In the genomic region with DNA sequence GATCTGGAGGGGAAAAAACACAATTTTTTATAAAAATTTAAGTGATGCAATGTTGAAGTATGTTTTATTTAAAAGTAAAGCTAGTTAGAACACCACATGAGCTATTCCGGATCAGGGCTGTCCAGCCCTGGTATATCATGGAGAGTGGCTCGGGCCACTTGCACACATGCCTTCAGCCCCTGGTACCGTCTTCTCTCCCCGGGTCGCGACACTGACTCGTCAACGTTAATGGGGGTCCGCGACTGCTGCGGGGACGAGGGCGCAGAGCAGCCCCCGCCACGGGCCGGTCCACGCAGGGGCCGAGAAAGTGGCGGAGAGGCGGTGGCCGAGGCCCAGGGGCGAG, we compare ENCODE assay signal across 8 cellular contexts.
DNase-seq lines count a peak whose midpoint lies in the region; ATAC-seq and TF ChIP-seq lines count a peak whose summit lies in the region.

No MANE protein-coding gene starts in this region.

- peak; percentile 33 for ATAC-seq in GM23338
- no peak for ATAC-seq in activated naive CD8-positive, alpha-beta T cell treated with anti-CD3 and anti-CD28 coated beads, Interleukin-2, amount 10 ng/mL, durations not matched to agents 7 days and 5 days (ENCODE audit: low read depth)
- no peak for ATAC-seq in HG02642 (IDR thresholded peaks at IDR 0.05; ENCODE audit: poor library complexity, unreplicated experiment)

- H3K4me1 Mint-ChIP-seq in GM23338 = peaks cover 33% of the 10 kb centered on the region
- peaks cover 9% of the 10 kb centered on the region for H3K4me1 Mint-ChIP-seq in activated naive CD8-positive, alpha-beta T cell treated with anti-CD3 and anti-CD28 coated beads, Interleukin-2, amount 10 ng/mL, durations not matched to agents 7 days and 5 days

- TF ChIP-seq CTCF in GM23338 (conservative IDR thresholded peaks at IDR 0.05; ENCODE audit: low read depth in 2 of 2) (no peak), sigmoid colon (IDR thresholded peaks at IDR 0.05) (no peak)

- H3K9me2 ChIP-seq in GM23338 (ENCODE audit: insufficient read depth) = no peaks in the 10 kb centered on the region

- TF ChIP-seq EP300 in sigmoid colon (IDR thresholded peaks at IDR 0.05) = no peak

- H3K79me2 ChIP-seq in GM23338 (replicated peaks; ENCODE audit: insufficient read depth) = peaks cover 37% of the 10 kb centered on the region

- H3K27me3 Mint-ChIP-seq in GM23338 (ENCODE audit: insufficient read depth, low read depth, poor library complexity) = peaks cover 7% of the 10 kb centered on the region
- peaks cover 56% of the 10 kb centered on the region for H3K27me3 Mint-ChIP-seq in activated naive CD8-positive, alpha-beta T cell treated with anti-CD3 and anti-CD28 coated beads, Interleukin-2, amount 10 ng/mL, durations not matched to agents 7 days and 5 days

- peak overlapping the region; percentile 96 for H3K4me3 Mint-ChIP-seq in GM23338
- peak overlapping the region; percentile 53 for H3K4me3 Mint-ChIP-seq in activated naive CD8-positive, alpha-beta T cell treated with anti-CD3 and anti-CD28 coated beads, Interleukin-2, amount 10 ng/mL, durations not matched to agents 7 days and 5 days

- peak overlapping the region; percentile 79 for H3K4me2 ChIP-seq in GM23338

- H3K36me3 ChIP-seq in GM23338 (ENCODE audit: insufficient read depth) = no peaks in the 10 kb centered on the region
- no peaks in the 10 kb centered on the region for H3K36me3 ChIP-seq in sigmoid colon

- no peaks in the 10 kb centered on the region; the same call in 2 of the 3 replicates for H3K36me3 Mint-ChIP-seq in GM23338 (ENCODE audit: low read depth)
- no peaks in the 10 kb centered on the region for H3K36me3 Mint-ChIP-seq in activated naive CD8-positive, alpha-beta T cell treated with anti-CD3 and anti-CD28 coated beads, Interleukin-2, amount 10 ng/mL, durations not matched to agents 7 days and 5 days

- no peaks in the 10 kb centered on the region; the same call in 1 of the 2 replicates for H4K20me1 ChIP-seq in GM23338 (replicated peaks; ENCODE audit: insufficient read depth)

- H3K9me3 ChIP-seq in sigmoid colon = no peaks in the 10 kb centered on the region

- H3K4me3 ChIP-seq in GM23338 (peak overlapping the region; percentile 59), sigmoid colon (peak overlapping the region; percentile 65 to 88 (median 76))

- H3K4me1 ChIP-seq in GM23338 (ENCODE audit: insufficient read depth) = peaks cover 27% of the 10 kb centered on the region
- peaks cover 0 to 30% (median 19%) of the 10 kb centered on the region in 4 donors for H3K4me1 ChIP-seq in sigmoid colon

- DNase-seq in GM23338 (ENCODE audit: low spot score) (no peak), hepatic stellate cell (ENCODE audit: low spot score) (peak; percentile 6), sigmoid colon (no peak), NCI-H128 (lab: John Stamatoyannopoulos, UW; ENCODE audit: unreplicated experiment) (no peak), OCI-M1 (lab: John Stamatoyannopoulos, UW) (no peak), NCI-H146 (lab: John Stamatoyannopoulos, UW) (no peak)
- DNase-seq in activated naive CD8-positive, alpha-beta T cell treated with anti-CD3 and anti-CD28 coated beads, Interleukin-2, amount 10 ng/mL, durations not matched to agents 7 days and 5 days = no peak

- H3K27ac ChIP-seq in GM23338 (ENCODE audit: low read depth) (no peak overlapping the region), sigmoid colon (peak overlapping the region; percentile 78 to 92 (median 88))

- H3K27ac Mint-ChIP-seq in GM23338 = no peak overlapping the region
- no peak overlapping the region for H3K27ac Mint-ChIP-seq in activated naive CD8-positive, alpha-beta T cell treated with anti-CD3 and anti-CD28 coated beads, Interleukin-2, amount 10 ng/mL, durations not matched to agents 7 days and 5 days

- H3K27me3 ChIP-seq in GM23338 (ENCODE audit: insufficient read depth) = peaks cover 16% of the 10 kb centered on the region
- H3K27me3 ChIP-seq in sigmoid colon = peaks cover 0 to 13% (median 0%) of the 10 kb centered on the region in 3 donors

- POLR2A ChIA-PET in activated naive CD8-positive, alpha-beta T cell treated with anti-CD3 and anti-CD28 coated beads, Interleukin-2, amount 10 ng/mL, durations not matched to agents 7 days and 5 days (lab: Charles Lee) = no interaction called here

- H2AFZ ChIP-seq in GM23338 = peak overlapping the region; percentile 48

- intact Hi-C loops in sigmoid colon (cut with DNase I) = loop anchor here (2.0 to 5.0 kb wide), 2 partner anchors 121 to 303 kb away; no protein-coding TSS in a partner anchor

- no peaks in the 10 kb centered on the region for H3K9me3 Mint-ChIP-seq in GM23338
- H3K9me3 Mint-ChIP-seq in activated naive CD8-positive, alpha-beta T cell treated with anti-CD3 and anti-CD28 coated beads, Interleukin-2, amount 10 ng/mL, durations not matched to agents 7 days and 5 days = no peaks in the 10 kb centered on the region

- 4 to 10% methylated on average over 22 of the region's 22 CpGs for WGBS in sigmoid colon, 2 donors

- no peak for TF ChIP-seq POLR2A in sigmoid colon (IDR thresholded peaks at IDR 0.05)

- H3F3A ChIP-seq in GM23338 (replicated peaks; ENCODE audit: low read depth) = no peaks in the 10 kb centered on the region

TF ChIP-seq in GM23338, 12 proteins besides CTCF, POLR2A, EP300 and RAD21 (continues in another document):
- TF ChIP-seq CREB1 (CRISPR knock-in tag; IDR thresholded peaks at IDR 0.05; ENCODE audit: low read depth) (no peak), POLR2AphosphoS5 (IDR thresholded peaks at IDR 0.05; ENCODE audit: low read depth) (no peak), NANOG (IDR thresholded peaks at IDR 0.05; ENCODE audit: borderline replicate concordance) (no peak)
- TF ChIP-seq, protein P1, sequence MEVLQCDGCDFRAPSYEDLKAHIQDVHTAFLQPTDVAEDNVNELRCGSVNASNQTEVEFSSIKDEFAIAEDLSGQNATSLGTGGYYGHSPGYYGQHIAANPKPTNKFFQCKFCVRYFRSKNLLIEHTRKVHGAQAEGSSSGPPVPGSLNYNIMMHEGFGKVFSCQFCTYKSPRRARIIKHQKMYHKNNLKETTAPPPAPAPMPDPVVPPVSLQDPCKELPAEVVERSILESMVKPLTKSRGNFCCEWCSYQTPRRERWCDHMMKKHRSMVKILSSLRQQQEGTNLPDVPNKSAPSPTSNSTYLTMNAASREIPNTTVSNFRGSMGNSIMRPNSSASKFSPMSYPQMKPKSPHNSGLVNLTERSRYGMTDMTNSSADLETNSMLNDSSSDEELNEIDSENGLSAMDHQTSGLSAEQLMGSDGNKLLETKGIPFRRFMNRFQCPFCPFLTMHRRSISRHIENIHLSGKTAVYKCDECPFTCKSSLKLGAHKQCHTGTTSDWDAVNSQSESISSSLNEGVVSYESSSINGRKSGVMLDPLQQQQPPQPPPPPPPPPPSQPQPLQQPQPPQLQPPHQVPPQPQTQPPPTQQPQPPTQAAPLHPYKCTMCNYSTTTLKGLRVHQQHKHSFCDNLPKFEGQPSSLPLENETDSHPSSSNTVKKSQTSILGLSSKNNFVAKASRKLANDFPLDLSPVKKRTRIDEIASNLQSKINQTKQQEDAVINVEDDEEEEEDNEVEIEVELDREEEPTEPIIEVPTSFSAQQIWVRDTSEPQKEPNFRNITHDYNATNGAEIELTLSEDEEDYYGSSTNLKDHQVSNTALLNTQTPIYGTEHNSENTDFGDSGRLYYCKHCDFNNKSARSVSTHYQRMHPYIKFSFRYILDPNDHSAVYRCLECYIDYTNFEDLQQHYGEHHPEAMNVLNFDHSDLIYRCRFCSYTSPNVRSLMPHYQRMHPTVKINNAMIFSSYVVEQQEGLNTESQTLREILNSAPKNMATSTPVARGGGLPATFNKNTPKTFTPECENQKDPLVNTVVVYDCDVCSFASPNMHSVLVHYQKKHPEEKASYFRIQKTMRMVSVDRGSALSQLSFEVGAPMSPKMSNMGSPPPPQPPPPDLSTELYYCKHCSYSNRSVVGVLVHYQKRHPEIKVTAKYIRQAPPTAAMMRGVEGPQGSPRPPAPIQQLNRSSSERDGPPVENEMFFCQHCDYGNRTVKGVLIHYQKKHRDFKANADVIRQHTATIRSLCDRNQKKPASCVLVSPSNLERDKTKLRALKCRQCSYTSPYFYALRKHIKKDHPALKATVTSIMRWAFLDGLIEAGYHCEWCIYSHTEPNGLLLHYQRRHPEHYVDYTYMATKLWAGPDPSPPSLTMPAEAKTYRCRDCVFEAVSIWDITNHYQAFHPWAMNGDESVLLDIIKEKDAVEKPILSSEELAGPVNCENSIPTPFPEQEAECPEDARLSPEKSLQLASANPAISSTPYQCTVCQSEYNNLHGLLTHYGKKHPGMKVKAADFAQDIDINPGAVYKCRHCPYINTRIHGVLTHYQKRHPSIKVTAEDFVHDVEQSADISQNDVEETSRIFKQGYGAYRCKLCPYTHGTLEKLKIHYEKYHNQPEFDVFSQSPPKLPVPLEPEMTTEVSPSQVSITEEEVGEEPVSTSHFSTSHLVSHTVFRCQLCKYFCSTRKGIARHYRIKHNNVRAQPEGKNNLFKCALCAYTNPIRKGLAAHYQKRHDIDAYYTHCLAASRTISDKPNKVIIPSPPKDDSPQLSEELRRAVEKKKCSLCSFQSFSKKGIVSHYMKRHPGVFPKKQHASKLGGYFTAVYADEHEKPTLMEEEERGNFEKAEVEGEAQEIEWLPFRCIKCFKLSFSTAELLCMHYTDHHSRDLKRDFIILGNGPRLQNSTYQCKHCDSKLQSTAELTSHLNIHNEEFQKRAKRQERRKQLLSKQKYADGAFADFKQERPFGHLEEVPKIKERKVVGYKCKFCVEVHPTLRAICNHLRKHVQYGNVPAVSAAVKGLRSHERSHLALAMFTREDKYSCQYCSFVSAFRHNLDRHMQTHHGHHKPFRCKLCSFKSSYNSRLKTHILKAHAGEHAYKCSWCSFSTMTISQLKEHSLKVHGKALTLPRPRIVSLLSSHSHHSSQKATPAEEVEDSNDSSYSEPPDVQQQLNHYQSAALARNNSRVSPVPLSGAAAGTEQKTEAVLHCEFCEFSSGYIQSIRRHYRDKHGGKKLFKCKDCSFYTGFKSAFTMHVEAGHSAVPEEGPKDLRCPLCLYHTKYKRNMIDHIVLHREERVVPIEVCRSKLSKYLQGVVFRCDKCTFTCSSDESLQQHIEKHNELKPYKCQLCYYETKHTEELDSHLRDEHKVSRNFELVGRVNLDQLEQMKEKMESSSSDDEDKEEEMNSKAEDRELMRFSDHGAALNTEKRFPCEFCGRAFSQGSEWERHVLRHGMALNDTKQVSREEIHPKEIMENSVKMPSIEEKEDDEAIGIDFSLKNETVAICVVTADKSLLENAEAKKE (CRISPR knock-in tag; IDR thresholded peaks at IDR 0.05) = no peak
